Comparison of ENCODE assay signal across 1 cellular context in genomic region chr11:73085189-73085875, GRCh38.
TF ChIP-seq lines count a peak whose summit lies in the region.

No MANE protein-coding gene starts in this region.

TF ChIP-seq in GM23338, 12 proteins besides CTCF, POLR2A, EP300 and RAD21:
- TF ChIP-seq ZNF462 (CRISPR knock-in tag; IDR thresholded peaks at IDR 0.05): no peak
- no peak for TF ChIP-seq REST (IDR thresholded peaks at IDR 0.05; ENCODE audit: unreplicated experiment)
- TF ChIP-seq STAT1 (IDR thresholded peaks at IDR 0.05; ENCODE audit: unreplicated experiment): no peak
- no peak for TF ChIP-seq EZH2phosphoT487 (IDR thresholded peaks at IDR 0.05; ENCODE audit: unreplicated experiment)
- TF ChIP-seq ZNF114 (CRISPR knock-in tag; IDR thresholded peaks at IDR 0.05): no peak
- TF ChIP-seq CREB1 (CRISPR knock-in tag; IDR thresholded peaks at IDR 0.05; ENCODE audit: low read depth): no peak
- TF ChIP-seq ZNF331 (CRISPR knock-in tag; IDR thresholded peaks at IDR 0.05; ENCODE audit: low read depth): no peak
- no peak for TF ChIP-seq NANOG (IDR thresholded peaks at IDR 0.05; ENCODE audit: borderline replicate concordance)
- no peak for TF ChIP-seq JUNB (IDR thresholded peaks at IDR 0.05; ENCODE audit: unreplicated experiment)
TF ChIP-seq in GM23338: peak in this region for 0.
